1 cellular context compared by ENCODE assay signal in the genomic region with DNA sequence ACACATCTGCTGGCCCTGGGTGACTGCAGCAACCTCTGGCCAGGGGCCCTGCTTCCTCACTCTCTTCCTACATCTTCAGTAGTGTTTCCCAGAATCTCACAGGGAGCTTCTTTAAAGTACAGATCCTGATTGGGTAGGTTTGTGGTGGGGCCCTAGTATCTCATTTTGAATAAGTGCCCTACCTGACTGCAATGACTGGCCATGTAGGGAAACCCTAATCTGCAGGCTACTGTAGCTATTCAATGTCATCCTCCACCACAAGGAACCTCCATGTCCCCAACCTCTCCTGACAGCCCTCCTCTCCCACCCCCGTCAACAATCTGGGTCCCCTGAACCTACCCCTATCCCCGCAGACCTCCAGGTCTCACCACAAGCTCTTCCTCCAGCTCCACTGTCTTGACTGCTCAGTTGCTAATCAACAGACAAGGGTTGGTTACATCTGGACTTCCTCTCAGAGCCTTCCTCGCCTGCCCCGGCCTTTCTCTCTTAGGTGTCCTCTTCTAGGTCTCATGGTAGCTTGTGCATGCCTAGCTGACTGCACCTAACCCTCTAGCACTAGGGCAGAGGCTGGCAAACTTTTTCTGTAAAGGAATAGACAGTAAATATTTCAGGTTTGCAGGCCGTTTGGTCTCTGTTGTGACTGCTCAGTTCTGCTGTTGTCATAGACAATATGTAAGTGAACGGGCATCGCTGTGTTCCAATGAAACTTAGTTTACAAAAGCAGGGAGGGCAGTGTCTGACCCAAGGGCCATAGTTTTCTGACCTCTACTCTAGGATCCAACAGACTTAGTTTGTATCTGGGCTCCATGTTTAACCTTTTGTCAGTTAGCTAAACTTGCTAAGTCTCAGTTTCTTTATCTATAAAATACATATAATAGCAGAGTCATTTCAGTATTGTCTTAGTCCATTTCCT.
TF ChIP-seq lines count a peak whose summit lies in the region.

No MANE protein-coding gene starts in this region.

TF ChIP-seq in H1, 55 proteins besides CTCF, POLR2A, EP300 and RAD21:
- TF ChIP-seq TEAD4 (IDR thresholded peaks at IDR 0.05; ENCODE audit: low read depth, low read length), result no peak
- TF ChIP-seq CHD1 (IDR thresholded peaks at IDR 0.05; ENCODE audit: low read depth, low read length), result no peak
- no peak for TF ChIP-seq CHD7 (IDR thresholded peaks at IDR 0.05; ENCODE audit: insufficient replicate concordance, low read length)
- no peak for TF ChIP-seq KDM1A (IDR thresholded peaks at IDR 0.05; ENCODE audit: borderline replicate concordance, low read length)
- no peak for TF ChIP-seq YY1 (IDR thresholded peaks at IDR 0.05; ENCODE audit: low read depth, low read length)
- TF ChIP-seq SP4 (IDR thresholded peaks at IDR 0.05; ENCODE audit: low read length), result no peak
- TF ChIP-seq CTBP2 (IDR thresholded peaks at IDR 0.05; ENCODE audit: borderline replicate concordance, insufficient read depth, insufficient read length, low read length), result no peak
- TF ChIP-seq SUZ12 (IDR thresholded peaks at IDR 0.05; ENCODE audit: low read length), result no peak
- no peak for TF ChIP-seq KDM5A (IDR thresholded peaks at IDR 0.05; ENCODE audit: low read length)
- no peak for TF ChIP-seq CBX5 (IDR thresholded peaks at IDR 0.05; ENCODE audit: low read depth, low read length)
- TF ChIP-seq, protein P1, sequence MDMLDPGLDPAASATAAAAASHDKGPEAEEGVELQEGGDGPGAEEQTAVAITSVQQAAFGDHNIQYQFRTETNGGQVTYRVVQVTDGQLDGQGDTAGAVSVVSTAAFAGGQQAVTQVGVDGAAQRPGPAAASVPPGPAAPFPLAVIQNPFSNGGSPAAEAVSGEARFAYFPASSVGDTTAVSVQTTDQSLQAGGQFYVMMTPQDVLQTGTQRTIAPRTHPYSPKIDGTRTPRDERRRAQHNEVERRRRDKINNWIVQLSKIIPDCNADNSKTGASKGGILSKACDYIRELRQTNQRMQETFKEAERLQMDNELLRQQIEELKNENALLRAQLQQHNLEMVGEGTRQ (IDR thresholded peaks at IDR 0.05; ENCODE audit: low read length), result no peak
- TF ChIP-seq JUN (IDR thresholded peaks at IDR 0.05; ENCODE audit: low read depth, low read length), result no peak
- TF ChIP-seq CBX8 (IDR thresholded peaks at IDR 0.05; ENCODE audit: borderline replicate concordance, low read depth, low read length), result no peak
- no peak for TF ChIP-seq TBP (IDR thresholded peaks at IDR 0.05; ENCODE audit: low read depth, low read length)
- TF ChIP-seq SIN3A (conservative IDR thresholded peaks at IDR 0.05 in 1 of 2, IDR thresholded peaks at IDR 0.05 in 1 of 2; ENCODE audit: low read depth in 1 of 2, low read length in 2 of 2), result no peak
- TF ChIP-seq ASH2L (IDR thresholded peaks at IDR 0.05; ENCODE audit: low read length), result no peak
- no peak for TF ChIP-seq ATF2 (IDR thresholded peaks at IDR 0.05; ENCODE audit: low read length)
- no peak for TF ChIP-seq SIX5 (IDR thresholded peaks at IDR 0.05; ENCODE audit: low read depth, low read length)
- no peak for TF ChIP-seq TAF7 (optimal IDR thresholded peaks at IDR 0.05; ENCODE audit: borderline replicate concordance, low read depth, low read length)
- TF ChIP-seq RFX5 (IDR thresholded peaks at IDR 0.05; ENCODE audit: borderline replicate concordance, low read depth, low read length), result no peak
